ENCODE assay signal across 13 cellular contexts in the genomic region with DNA sequence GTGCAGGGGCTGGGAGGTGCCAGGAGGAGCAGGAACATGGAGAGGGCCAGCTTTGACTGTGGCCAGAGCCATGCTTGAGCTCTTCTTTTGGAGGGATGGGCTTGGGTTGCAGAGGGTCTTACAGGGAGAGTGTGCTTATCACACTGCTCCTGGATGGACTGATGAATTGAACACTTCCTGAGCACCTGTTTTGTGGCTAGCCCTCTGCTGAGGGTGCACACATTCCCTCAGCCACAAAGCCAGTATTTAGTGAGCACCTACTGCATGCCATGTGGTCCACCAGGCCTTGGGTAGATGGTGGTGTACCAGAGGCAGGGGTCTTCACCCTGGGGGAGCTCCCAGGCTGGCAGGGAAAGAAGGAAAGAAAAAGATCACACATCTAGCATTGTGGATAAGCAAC.
"Had no signal": no experiment of that assay in that cellular context is flagged by ENCODE, and none has a peak within 500 bp of the region (broad histone marks: within the 10 kb centered on the region; RNA-seq: fewer than 3 reads in every experiment).

No MANE protein-coding gene starts in this region.

- H3K27me3 Mint-ChIP-seq: activated CD8-positive, alpha-beta T cell treated with anti-CD3 and anti-CD28 coated beads for 36 hours; naive B cell had no signal

- H3K27ac Mint-ChIP-seq: activated CD8-positive, alpha-beta T cell treated with anti-CD3 and anti-CD28 coated beads for 36 hours; naive B cell; T-helper 2 cell treated with Interferon-gamma antibody and Interleukin-4, amounts not matched to agents 5 μg/mL and 100 μg/mL, for 36 hours had no signal

- H3K9me3 Mint-ChIP-seq: activated CD8-positive, alpha-beta T cell treated with anti-CD3 and anti-CD28 coated beads for 36 hours; naive B cell; T-helper 2 cell treated with Interferon-gamma antibody and Interleukin-4, amounts not matched to agents 5 μg/mL and 100 μg/mL, for 36 hours had no signal

- H3K27me3 ChIP-seq: colonic mucosa, gastroesophageal sphincter, neutrophil, thyroid gland had no signal

- H3K9me3 ChIP-seq: colonic mucosa, gastroesophageal sphincter, neutrophil, thyroid gland had no signal

- H3K4me3 ChIP-seq: colonic mucosa, gastroesophageal sphincter, skin epidermis, thyroid gland had no signal

- H3K36me3 ChIP-seq: colonic mucosa, gastroesophageal sphincter, neutrophil, thyroid gland had no signal

- H3K36me3 Mint-ChIP-seq: naive B cell had no signal

- DNase-seq: activated CD8-positive, alpha-beta memory T cell treated with anti-CD3 and anti-CD28 coated beads, Interleukin-2, amount 50 U/mL, for 48 hours; activated CD8-positive, alpha-beta T cell treated with anti-CD3 and anti-CD28 coated beads for 36 hours; activated naive CD4-positive, alpha-beta T cell treated with Interleukin-2 at 50 U/mL for 16 hours; colonic mucosa; hypothalamus; midbrain; naive B cell; retina; thyroid gland had no signal

- ATAC-seq: activated CD8-positive, alpha-beta T cell treated with anti-CD3 and anti-CD28 coated beads for 36 hours; gastroesophageal sphincter had no signal

- H3K27ac ChIP-seq: colonic mucosa, neutrophil, skin epidermis, thyroid gland had no signal

- H3K4me3 Mint-ChIP-seq: activated CD8-positive, alpha-beta T cell treated with anti-CD3 and anti-CD28 coated beads for 36 hours; naive B cell; T-helper 2 cell treated with Interferon-gamma antibody and Interleukin-4, amounts not matched to agents 5 μg/mL and 100 μg/mL, for 36 hours had no signal
